In the genomic region with DNA sequence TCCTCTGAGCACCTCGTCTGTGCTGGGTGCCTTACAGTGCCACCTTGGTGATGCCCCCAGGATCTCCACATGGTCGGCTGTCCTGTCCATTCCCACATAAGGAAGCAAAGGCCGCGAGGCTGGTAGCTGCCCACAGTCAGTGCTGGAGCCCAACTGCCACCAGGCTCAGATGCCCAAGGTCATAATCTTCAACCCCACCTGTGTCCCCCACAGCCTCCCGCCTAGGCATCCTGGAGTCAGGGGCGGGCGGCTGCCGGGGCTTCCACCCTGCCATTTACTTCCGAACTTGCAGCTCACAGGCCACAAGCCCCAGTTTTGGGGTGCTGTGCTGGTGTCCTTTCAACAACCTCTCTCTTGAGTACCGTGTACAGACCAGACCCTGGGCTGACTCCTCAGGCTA, we compare ENCODE assay signal across 17 cellular contexts.
DNase-seq lines count a peak whose midpoint lies in the region; ATAC-seq, FAIRE-seq and TF ChIP-seq lines count a peak whose summit lies in the region.
"Had no signal": no experiment of that assay in that cellular context is flagged by ENCODE, and none has a peak within 500 bp of the region (broad histone marks: within the 10 kb centered on the region; RNA-seq: fewer than 3 reads in every experiment).

No MANE protein-coding gene starts in this region.

- DNase-seq in natural killer cell = no peak
- DNase-seq in natural killer cell treated with Interleukin-12 subunit alpha and Interleukin-12 subunit beta and Interleukin-15 and Interleukin-18, amount 100 ng/mL, for 72 hours (ENCODE audit: low spot score) = no peak
- no peak for DNase-seq in kidney
- DNase-seq in prostate gland (ENCODE audit: low spot score) = no peak
- no peak for DNase-seq in upper lobe of right lung
- DNase-seq in NCI-H2171 (lab: John Stamatoyannopoulos, UW) = no peak
- no peak for DNase-seq in NCI-H2107 (lab: John Stamatoyannopoulos, UW)
- no peak for DNase-seq in lower leg skin (ENCODE audit: low spot score in 2 of 2)
- DNase-seq: DMS53, IMR-90, Kasumi-1, NCI-H187 treated with DMSO at 0.1 percent for 48 hours, NCI-H2171 treated with DMSO at 0.1 percent for 48 hours, NCI-H82, Peyer's patch had no signal

- H3K9me3 ChIP-seq in kidney (ENCODE audit: control insufficient read depth in 1 of 2, low read length in 2 of 2) = no peaks in the 10 kb centered on the region
- no peaks in the 10 kb centered on the region for H3K9me3 ChIP-seq in prostate gland
- H3K9me3 ChIP-seq in upper lobe of right lung = no peaks in the 10 kb centered on the region
- H3K9me3 ChIP-seq: A549, HAP-1, Peyer's patch had no signal

- no peaks in the 10 kb centered on the region for H3K36me3 Mint-ChIP-seq in natural killer cell
- H3K36me3 Mint-ChIP-seq in natural killer cell treated with Interleukin-12 subunit alpha and Interleukin-12 subunit beta and Interleukin-15 and Interleukin-18, amount 100 ng/mL, for 72 hours = no peaks in the 10 kb centered on the region

- peaks cover 16 to 29% of the 10 kb centered on the region in 2 donors for H3K4me1 Mint-ChIP-seq in natural killer cell
- peaks cover 0 to 16% of the 10 kb centered on the region in 2 donors for H3K4me1 Mint-ChIP-seq in natural killer cell treated with Interleukin-12 subunit alpha and Interleukin-12 subunit beta and Interleukin-15 and Interleukin-18, amount 100 ng/mL, for 72 hours (ENCODE audit: low read depth in 2 of 2)

- no peak for TF ChIP-seq CTCF in natural killer cell (IDR thresholded peaks at IDR 0.05)
- no peak for TF ChIP-seq CTCF in kidney (IDR thresholded peaks at IDR 0.05; ENCODE audit: borderline replicate concordance, extremely low read depth, insufficient read depth)
- TF ChIP-seq CTCF in prostate gland (IDR thresholded peaks at IDR 0.05) = no peak
- TF ChIP-seq CTCF in upper lobe of right lung (IDR thresholded peaks at IDR 0.05) = no peak
- no peak for TF ChIP-seq CTCF in lower leg skin (IDR thresholded peaks at IDR 0.05)

- peak overlapping the region; percentile 21 to 62 for H3K27ac Mint-ChIP-seq in natural killer cell
- no peak overlapping the region for H3K27ac Mint-ChIP-seq in natural killer cell treated with Interleukin-12 subunit alpha and Interleukin-12 subunit beta and Interleukin-15 and Interleukin-18, amount 100 ng/mL, for 72 hours

- ATAC-seq in natural killer cell (no peak), upper lobe of right lung (no peak)
- no peak for ATAC-seq in natural killer cell treated with Interleukin-12 subunit alpha and Interleukin-12 subunit beta and Interleukin-15 and Interleukin-18, amount 100 ng/mL, for 72 hours
- ATAC-seq: A549 had no signal

- no peak overlapping the region for H3K4me3 Mint-ChIP-seq in natural killer cell
- H3K4me3 Mint-ChIP-seq in natural killer cell treated with Interleukin-12 subunit alpha and Interleukin-12 subunit beta and Interleukin-15 and Interleukin-18, amount 100 ng/mL, for 72 hours = no peak overlapping the region

- no peaks in the 10 kb centered on the region for H3K9me3 Mint-ChIP-seq in natural killer cell
- no peaks in the 10 kb centered on the region for H3K9me3 Mint-ChIP-seq in natural killer cell treated with Interleukin-12 subunit alpha and Interleukin-12 subunit beta and Interleukin-15 and Interleukin-18, amount 100 ng/mL, for 72 hours

- H3K27ac ChIP-seq in kidney (ENCODE audit: low read depth in 2 of 2, low read length in 2 of 2) (peak overlapping the region; percentile 48 to 63), prostate gland (peak overlapping the region; percentile 91 to 96), upper lobe of right lung (peak overlapping the region; percentile 58)
- H3K27ac ChIP-seq: A549 had no signal

- H3K4me1 ChIP-seq in kidney (ENCODE audit: control insufficient read depth in 1 of 2, insufficient read depth in 1 of 2, low read depth in 1 of 2, low read length in 2 of 2) (peaks cover 52 to 64% of the 10 kb centered on the region in 2 donors), prostate gland (replicated peaks) (peaks cover 90% of the 10 kb centered on the region), upper lobe of right lung (peaks cover 57% of the 10 kb centered on the region)
- H3K4me1 ChIP-seq: A549, HAP-1 had no signal

- H3K27me3 ChIP-seq in prostate gland (replicated peaks; ENCODE audit: insufficient read depth) (no peaks in the 10 kb centered on the region), upper lobe of right lung (no peaks in the 10 kb centered on the region)
- H3K27me3 ChIP-seq: Peyer's patch had no signal

- no peak for FAIRE-seq in kidney (lab: Jason Lieb, UNC)
- FAIRE-seq: A549 had no signal

- intact Hi-C loops in natural killer cell (cut with micrococcal nuclease) = no loop called here
- intact Hi-C loops in kidney (cut with DNase I) = no loop called here
- intact Hi-C loops in prostate gland (cut with DNase I) = no loop called here
- intact Hi-C loops in upper lobe of right lung (cut with DNase I) = no loop called here
- intact Hi-C loops in lower leg skin (cut with DNase I; ENCODE audit: low total_unique reads) = no loop called here

- H3K27me3 Mint-ChIP-seq in natural killer cell (ENCODE audit: low read depth in 2 of 2) = no peaks in the 10 kb centered on the region
- H3K27me3 Mint-ChIP-seq in natural killer cell treated with Interleukin-12 subunit alpha and Interleukin-12 subunit beta and Interleukin-15 and Interleukin-18, amount 100 ng/mL, for 72 hours = no peaks in the 10 kb centered on the region

- H3K4me3 ChIP-seq in kidney (ENCODE audit: low read length in 2 of 2) (no peak overlapping the region), prostate gland (no peak overlapping the region), upper lobe of right lung (no peak overlapping the region), lower leg skin (ENCODE audit: low read depth, poor library complexity, severe bottlenecking) (no peak overlapping the region)
- H3K4me3 ChIP-seq: A549, HAP-1, Peyer's patch had no signal

- H3K36me3 ChIP-seq in kidney (ENCODE audit: control insufficient read depth in 1 of 2, insufficient read depth in 2 of 2, low read length in 2 of 2) (no peaks in the 10 kb centered on the region), prostate gland (no peaks in the 10 kb centered on the region), upper lobe of right lung (no peaks in the 10 kb centered on the region)
- H3K36me3 ChIP-seq: HAP-1 had no signal

- peak overlapping the region in 1 of 2 donors; percentile 40 for H3K9ac ChIP-seq in kidney (ENCODE audit: low read length in 2 of 2)

- 86% methylated on average over 10 of the region's 10 CpGs for WGBS in prostate gland
- WGBS in lower leg skin, 2 donors = 81 to 95% methylated on average over 9 to 10 of the region's 10 CpGs

- no peak for TF ChIP-seq POLR2A in prostate gland (IDR thresholded peaks at IDR 0.05)
- no peak for TF ChIP-seq POLR2A in lower leg skin (IDR thresholded peaks at IDR 0.05)

Comparison
In these comparisons a context has a peak if more than half of its experiments do, and no peak if none do; other contexts are left out.
1. H3K27ac Mint-ChIP-seq: peak in natural killer cell (2 of 2); none in natural killer cell treated with Interleukin-12 subunit alpha and Interleukin-12 subunit beta and Interleukin-15 and Interleukin-18, amount 100 ng/mL, for 72 hours (0 of 2).
2. Peak in every context shown above with its lines, with median percentiles within 50 percentile points of each other: H3K27ac ChIP-seq.